8 cellular contexts compared by ENCODE assay signal in the genomic region with DNA sequence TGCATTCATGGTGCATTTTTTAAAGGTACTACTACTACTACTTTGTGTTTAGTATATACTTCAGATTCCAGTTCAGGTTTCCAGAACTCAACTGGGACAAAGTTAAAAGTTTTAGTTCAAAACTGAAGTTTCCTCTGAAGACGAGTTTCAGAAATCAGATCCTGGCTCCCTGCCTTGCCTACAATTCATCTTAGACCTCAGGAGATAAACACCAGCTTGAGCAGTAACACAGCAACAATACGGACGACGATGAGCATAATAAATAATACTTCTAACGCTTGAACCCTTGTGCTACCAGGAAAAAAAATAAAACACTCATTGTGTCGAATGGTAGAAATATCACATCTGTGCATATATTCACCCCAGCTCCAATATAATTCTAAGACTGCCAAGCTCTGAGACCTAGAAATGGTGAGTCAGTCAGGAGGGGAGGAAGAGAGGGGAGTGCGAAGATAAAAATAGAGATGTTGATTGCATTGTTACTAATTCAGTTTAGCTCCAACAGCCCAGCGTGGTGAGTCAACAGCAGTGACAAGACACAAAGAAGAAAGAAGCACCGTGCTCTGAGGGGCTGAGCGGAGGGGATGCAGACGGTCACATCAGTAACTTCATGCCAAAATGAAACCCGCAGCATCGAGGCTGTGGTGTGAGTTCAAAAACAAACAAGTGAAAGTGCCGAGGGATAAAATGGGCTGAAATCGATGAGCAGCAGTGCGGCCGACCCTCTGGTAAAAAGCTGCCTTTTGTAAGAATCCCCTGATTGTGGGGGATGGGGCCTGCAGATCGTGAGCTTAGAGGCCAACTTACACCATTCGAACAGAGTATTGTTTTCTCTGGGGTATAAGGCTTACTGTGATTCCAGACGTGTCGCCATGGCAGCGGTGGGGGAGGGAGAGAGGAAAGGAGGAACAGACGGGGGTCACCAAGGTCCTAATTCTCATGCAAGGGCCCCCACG.
DNase-seq lines count a peak whose midpoint lies in the region; ATAC-seq and TF ChIP-seq lines count a peak whose summit lies in the region.

No MANE protein-coding gene starts in this region.

- peak overlapping the region; percentile 28 for H3K27ac Mint-ChIP-seq in dendritic cell treated with granulocyte-macrophage colony-stimulating factor and Interleukin-4, amounts not matched to agents 40 ng/mL and 50 ng/mL, for 4 days

- no peaks in the 10 kb centered on the region for H3K9me3 Mint-ChIP-seq in dendritic cell treated with granulocyte-macrophage colony-stimulating factor and Interleukin-4, amounts not matched to agents 40 ng/mL and 50 ng/mL, for 4 days

- peak; percentile 77 for ATAC-seq in lung (ENCODE audit: insufficient read depth, low FRiP score)

- WGBS in lung, 2 donors, result 39 to 42% methylated on average over 24 of the region's 24 CpGs
- 37% methylated on average over 24 of the region's 24 CpGs for WGBS in suprapubic skin
- 51 to 58% methylated on average over 24 of the region's 24 CpGs for WGBS in thyroid gland, 2 donors

- H3K4me3 Mint-ChIP-seq in dendritic cell treated with granulocyte-macrophage colony-stimulating factor and Interleukin-4, amounts not matched to agents 40 ng/mL and 50 ng/mL, for 4 days, result peak overlapping the region; percentile 61

- TF ChIP-seq POLR2A in suprapubic skin (IDR thresholded peaks at IDR 0.05) (no peak), thyroid gland (IDR thresholded peaks at IDR 0.05) (no peak)

- H3K27me3 Mint-ChIP-seq in dendritic cell treated with granulocyte-macrophage colony-stimulating factor and Interleukin-4, amounts not matched to agents 40 ng/mL and 50 ng/mL, for 4 days, result no peaks in the 10 kb centered on the region

- peaks cover 6% of the 10 kb centered on the region in 2 donors for H3K4me1 ChIP-seq in lung (ENCODE audit: control insufficient read depth in 2 of 2, insufficient read depth in 2 of 2, low read length in 2 of 2)
- peaks cover 48% of the 10 kb centered on the region for H3K4me1 ChIP-seq in suprapubic skin
- H3K4me1 ChIP-seq in thyroid gland, result peaks cover 0 to 6% of the 10 kb centered on the region in 2 donors

- H3K27me3 ChIP-seq in lung (ENCODE audit: control insufficient read depth, insufficient read depth) (no peaks in the 10 kb centered on the region), suprapubic skin (no peaks in the 10 kb centered on the region), thyroid gland (no peaks in the 10 kb centered on the region)

- no peaks in the 10 kb centered on the region for H3K36me3 ChIP-seq in lung (ENCODE audit: control insufficient read depth in 2 of 2, insufficient read depth in 2 of 2, low read length in 2 of 2)
- H3K36me3 ChIP-seq in suprapubic skin, result no peaks in the 10 kb centered on the region
- no peaks in the 10 kb centered on the region for H3K36me3 ChIP-seq in thyroid gland

- H3K4me1 Mint-ChIP-seq in dendritic cell treated with granulocyte-macrophage colony-stimulating factor and Interleukin-4, amounts not matched to agents 40 ng/mL and 50 ng/mL, for 4 days (ENCODE audit: low read depth), result peaks cover 41% of the 10 kb centered on the region

- intact Hi-C loops in dendritic cell treated with granulocyte-macrophage colony-stimulating factor and Interleukin-4, amounts not matched to agents 40 ng/mL and 50 ng/mL, for 4 days (cut with micrococcal nuclease), result no loop called here
- intact Hi-C loops in thyroid gland (cut with DNase I), result no loop called here

- TF ChIP-seq EP300 in suprapubic skin (IDR thresholded peaks at IDR 0.05), result no peak

- DNase-seq in ELR (ENCODE audit: low read depth) (peak; percentile 82), NCI-H82 (lab: John Stamatoyannopoulos, UW) (peak; percentile 90), lung (ENCODE audit: low spot score) (no peak), suprapubic skin (ENCODE audit: low spot score in 2 of 2) (peak in 1 of 2 donors; percentile 68), thyroid gland (no peak), NCI-H187 (lab: John Stamatoyannopoulos, UW) (no peak), NCI-H146 treated with DMSO at 0.1 percent for 48 hours (lab: John Stamatoyannopoulos, UW; ENCODE audit: unreplicated experiment) (no peak)

- H3K27ac ChIP-seq in lung (ENCODE audit: low read depth in 1 of 2, low read length in 1 of 2) (peak overlapping the region; percentile 4 to 65), suprapubic skin (peak overlapping the region; percentile 2), thyroid gland (peak overlapping the region in 1 of 3 donors; percentile 31)

- TF ChIP-seq CTCF in lung (IDR thresholded peaks at IDR 0.05; ENCODE audit: control extremely low read depth, extremely low read depth) (no peak), suprapubic skin (IDR thresholded peaks at IDR 0.05) (no peak), thyroid gland (IDR thresholded peaks at IDR 0.05) (no peak)

- H3K9me3 ChIP-seq in lung (ENCODE audit: control insufficient read depth in 2 of 2, insufficient read depth in 1 of 2, low read length in 1 of 2) (no peaks in the 10 kb centered on the region), suprapubic skin (no peaks in the 10 kb centered on the region), thyroid gland (no peaks in the 10 kb centered on the region)

- no peak overlapping the region for H3K4me3 ChIP-seq in lung
- peak overlapping the region; percentile 32 for H3K4me3 ChIP-seq in suprapubic skin
- peak overlapping the region in 1 of 3 donors; percentile 7 for H3K4me3 ChIP-seq in thyroid gland (replicated peaks in 1 of 3)

- H3K36me3 Mint-ChIP-seq in dendritic cell treated with granulocyte-macrophage colony-stimulating factor and Interleukin-4, amounts not matched to agents 40 ng/mL and 50 ng/mL, for 4 days (ENCODE audit: low read depth), result no peaks in the 10 kb centered on the region

Comparison
In these comparisons a context has a peak if more than half of its experiments do, and no peak if none do; other contexts are left out.
1. DNase-seq: peak in ELR (single experiment) and NCI-H82 (single experiment); none in lung (single experiment), thyroid gland (0 of 2), NCI-H187 (0 of 2) and NCI-H146 treated with DMSO at 0.1 percent for 48 hours (single experiment).